Comparison of ENCODE assay signal across 1 cellular context in the genomic region with DNA sequence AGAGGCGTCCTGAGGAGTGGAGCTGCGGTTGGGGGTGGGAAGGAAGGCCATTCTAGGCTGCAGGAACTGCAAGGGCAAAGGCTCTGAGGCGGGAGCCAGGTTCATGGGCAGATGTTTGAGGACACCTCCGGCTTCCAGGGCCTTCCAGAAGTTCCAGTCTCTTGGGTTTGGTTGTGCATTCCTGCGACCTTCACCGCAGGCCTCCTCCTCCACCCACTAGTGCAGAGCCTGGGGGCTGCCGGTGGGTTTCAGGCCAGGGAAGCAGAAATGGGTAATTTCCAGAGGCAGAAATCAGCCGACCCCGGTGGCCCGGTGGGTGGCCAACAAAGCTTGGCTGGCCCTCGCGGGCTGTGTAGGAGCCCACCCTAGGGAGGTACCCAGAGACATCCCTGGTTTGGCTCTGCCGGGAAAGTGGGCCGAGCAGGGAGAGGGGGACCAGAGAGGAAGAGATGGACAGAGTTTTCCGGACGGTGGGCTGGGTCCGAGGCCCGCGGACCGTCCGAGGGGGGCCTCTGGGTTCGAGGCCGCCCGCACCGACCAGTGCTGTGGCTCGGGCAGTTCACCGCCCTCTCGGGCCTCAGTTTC.
TF ChIP-seq lines count a peak whose summit lies in the region.

No MANE protein-coding gene starts in this region.

TF ChIP-seq in WTC11, 78 proteins besides CTCF, POLR2A, EP300 and RAD21 (continued from another document):
- TF ChIP-seq, protein P1, sequence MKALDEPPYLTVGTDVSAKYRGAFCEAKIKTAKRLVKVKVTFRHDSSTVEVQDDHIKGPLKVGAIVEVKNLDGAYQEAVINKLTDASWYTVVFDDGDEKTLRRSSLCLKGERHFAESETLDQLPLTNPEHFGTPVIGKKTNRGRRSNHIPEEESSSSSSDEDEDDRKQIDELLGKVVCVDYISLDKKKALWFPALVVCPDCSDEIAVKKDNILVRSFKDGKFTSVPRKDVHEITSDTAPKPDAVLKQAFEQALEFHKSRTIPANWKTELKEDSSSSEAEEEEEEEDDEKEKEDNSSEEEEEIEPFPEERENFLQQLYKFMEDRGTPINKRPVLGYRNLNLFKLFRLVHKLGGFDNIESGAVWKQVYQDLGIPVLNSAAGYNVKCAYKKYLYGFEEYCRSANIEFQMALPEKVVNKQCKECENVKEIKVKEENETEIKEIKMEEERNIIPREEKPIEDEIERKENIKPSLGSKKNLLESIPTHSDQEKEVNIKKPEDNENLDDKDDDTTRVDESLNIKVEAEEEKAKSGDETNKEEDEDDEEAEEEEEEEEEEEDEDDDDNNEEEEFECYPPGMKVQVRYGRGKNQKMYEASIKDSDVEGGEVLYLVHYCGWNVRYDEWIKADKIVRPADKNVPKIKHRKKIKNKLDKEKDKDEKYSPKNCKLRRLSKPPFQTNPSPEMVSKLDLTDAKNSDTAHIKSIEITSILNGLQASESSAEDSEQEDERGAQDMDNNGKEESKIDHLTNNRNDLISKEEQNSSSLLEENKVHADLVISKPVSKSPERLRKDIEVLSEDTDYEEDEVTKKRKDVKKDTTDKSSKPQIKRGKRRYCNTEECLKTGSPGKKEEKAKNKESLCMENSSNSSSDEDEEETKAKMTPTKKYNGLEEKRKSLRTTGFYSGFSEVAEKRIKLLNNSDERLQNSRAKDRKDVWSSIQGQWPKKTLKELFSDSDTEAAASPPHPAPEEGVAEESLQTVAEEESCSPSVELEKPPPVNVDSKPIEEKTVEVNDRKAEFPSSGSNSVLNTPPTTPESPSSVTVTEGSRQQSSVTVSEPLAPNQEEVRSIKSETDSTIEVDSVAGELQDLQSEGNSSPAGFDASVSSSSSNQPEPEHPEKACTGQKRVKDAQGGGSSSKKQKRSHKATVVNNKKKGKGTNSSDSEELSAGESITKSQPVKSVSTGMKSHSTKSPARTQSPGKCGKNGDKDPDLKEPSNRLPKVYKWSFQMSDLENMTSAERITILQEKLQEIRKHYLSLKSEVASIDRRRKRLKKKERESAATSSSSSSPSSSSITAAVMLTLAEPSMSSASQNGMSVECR (CRISPR knock-in tag; IDR thresholded peaks at IDR 0.05; ENCODE audit: borderline replicate concordance), result no peak
TF ChIP-seq in WTC11: peak in this region for 0.
